ENCODE assay signal across 9 cellular contexts in genomic region chr21:38787461-38788274, GRCh38. TPM values are rescaled to one million over a fixed set of nuclear protein-coding genes. Genes with fewer than 3 reads are reported as not detected.
A peak's percentile ranks its signal among the peaks of the same experiment; 100 is the strongest.
DNase-seq lines count a peak whose midpoint lies in the region; ATAC-seq and TF ChIP-seq lines count a peak whose summit lies in the region.
"Had no signal": no experiment of that assay in that cellular context is flagged by ENCODE, and none has a peak within 500 bp of the region (broad histone marks: within the 10 kb centered on the region; RNA-seq: fewer than 3 reads in every experiment).

No MANE protein-coding gene starts in this region.

- no peak overlapping the region for H3K4me3 ChIP-seq in mucosa of descending colon
- H3K4me3 ChIP-seq: cardiac muscle cell had no signal

- H3K36me3 Mint-ChIP-seq in WTC11, result peaks cover 6% of the 10 kb centered on the region

- TF ChIP-seq CTCF in WTC11 (IDR thresholded peaks at IDR 0.05) (no peak), mucosa of descending colon (IDR thresholded peaks at IDR 0.05) (no peak)

- H3K9me3 Mint-ChIP-seq in WTC11, result peaks cover 6% of the 10 kb centered on the region

- peaks cover 52% of the 10 kb centered on the region for H3K4me1 ChIP-seq in mucosa of descending colon (ENCODE audit: low read depth)

- no peaks in the 10 kb centered on the region; the same call in 1 of the 2 replicates for H3K27me3 Mint-ChIP-seq in WTC11 (ENCODE audit: low read depth)

- POLR2A ChIA-PET in WTC11 (lab: Charles Lee), result no interaction called here

- intact Hi-C loops in mucosa of descending colon (cut with DNase I, micrococcal nuclease), result no loop called here

- peaks cover 27% of the 10 kb centered on the region for H3K4me1 Mint-ChIP-seq in WTC11

- H3K36me3 ChIP-seq in mucosa of descending colon (ENCODE audit: low read depth), result no peaks in the 10 kb centered on the region
- H3K36me3 ChIP-seq: cardiac muscle cell had no signal

- no peak overlapping the region for H3K4me3 Mint-ChIP-seq in WTC11

- no peaks in the 10 kb centered on the region for H3K9me3 ChIP-seq in mucosa of descending colon

- CTCF ChIA-PET in WTC11 (lab: Charles Lee), result interaction anchor here (0.6 to 1.4 kb wide), 4 partner anchors 9 to 340 kb away, joined by 3 to 7 read pairs (median 4); no protein-coding TSS in a partner anchor

- DNase-seq in EL, result peak; percentile 85
- DNase-seq in HuH-7 (ENCODE audit: low spot score), result peak; percentile 59
- DNase-seq in WTC11 (ENCODE audit: low spot score), result no peak
- DNase-seq in mucosa of descending colon, result peak; percentile 74 to 83 (median 75)
- no peak for DNase-seq in D341Med (ENCODE audit: low spot score)
- no peak for DNase-seq in germinal center (ENCODE audit: low spot score)

- no peak overlapping the region for H3K27ac Mint-ChIP-seq in WTC11

- peak; percentile 72 for ATAC-seq in WTC11
- ATAC-seq in mucosa of descending colon, result peak; percentile 92
- no peak for ATAC-seq in HG02678 (IDR thresholded peaks at IDR 0.05; ENCODE audit: unreplicated experiment)
- ATAC-seq in HG03469 (IDR thresholded peaks at IDR 0.05; ENCODE audit: unreplicated experiment), result no peak

TF ChIP-seq in WTC11, 78 proteins besides CTCF, POLR2A, EP300 and RAD21:
- TF ChIP-seq PRDM15 (CRISPR knock-in tag; IDR thresholded peaks at IDR 0.05) (no peak), GABPB1 (CRISPR knock-in tag; IDR thresholded peaks at IDR 0.05) (peak; percentile 57)

RNA-seq across cellular contexts. Expression of gene ETS2, which starts 18.1 kb away (rescaled TPM):
- total RNA-seq in WTC11 (2021) (45.0 to 56.4 TPM (median 48.3 TPM) in 3 replicates), mucosa of descending colon (100 to 1,000 TPM; 115 to 222 (median 171) TPM)

Comparison
In these comparisons a context has a peak if more than half of its experiments do, and no peak if none do; other contexts are left out.
1. DNase-seq: peak in EL (single experiment), HuH-7 (single experiment) and mucosa of descending colon (3 of 3); none in WTC11 (single experiment), D341Med (single experiment) and germinal center (single experiment).
2. ATAC-seq: peak in WTC11 (single experiment) and mucosa of descending colon (single experiment); none in HG02678 (single experiment) and HG03469 (single experiment).